ENCODE assay signal across 3 cellular contexts in genomic region chr3:190059242-190059590, GRCh38.
TF ChIP-seq lines count a peak whose summit lies in the region.

No MANE protein-coding gene starts in this region.

TF ChIP-seq in liver, 16 proteins besides CTCF, POLR2A, EP300 and RAD21 (continued from another document):
- TF ChIP-seq, protein P1, sequence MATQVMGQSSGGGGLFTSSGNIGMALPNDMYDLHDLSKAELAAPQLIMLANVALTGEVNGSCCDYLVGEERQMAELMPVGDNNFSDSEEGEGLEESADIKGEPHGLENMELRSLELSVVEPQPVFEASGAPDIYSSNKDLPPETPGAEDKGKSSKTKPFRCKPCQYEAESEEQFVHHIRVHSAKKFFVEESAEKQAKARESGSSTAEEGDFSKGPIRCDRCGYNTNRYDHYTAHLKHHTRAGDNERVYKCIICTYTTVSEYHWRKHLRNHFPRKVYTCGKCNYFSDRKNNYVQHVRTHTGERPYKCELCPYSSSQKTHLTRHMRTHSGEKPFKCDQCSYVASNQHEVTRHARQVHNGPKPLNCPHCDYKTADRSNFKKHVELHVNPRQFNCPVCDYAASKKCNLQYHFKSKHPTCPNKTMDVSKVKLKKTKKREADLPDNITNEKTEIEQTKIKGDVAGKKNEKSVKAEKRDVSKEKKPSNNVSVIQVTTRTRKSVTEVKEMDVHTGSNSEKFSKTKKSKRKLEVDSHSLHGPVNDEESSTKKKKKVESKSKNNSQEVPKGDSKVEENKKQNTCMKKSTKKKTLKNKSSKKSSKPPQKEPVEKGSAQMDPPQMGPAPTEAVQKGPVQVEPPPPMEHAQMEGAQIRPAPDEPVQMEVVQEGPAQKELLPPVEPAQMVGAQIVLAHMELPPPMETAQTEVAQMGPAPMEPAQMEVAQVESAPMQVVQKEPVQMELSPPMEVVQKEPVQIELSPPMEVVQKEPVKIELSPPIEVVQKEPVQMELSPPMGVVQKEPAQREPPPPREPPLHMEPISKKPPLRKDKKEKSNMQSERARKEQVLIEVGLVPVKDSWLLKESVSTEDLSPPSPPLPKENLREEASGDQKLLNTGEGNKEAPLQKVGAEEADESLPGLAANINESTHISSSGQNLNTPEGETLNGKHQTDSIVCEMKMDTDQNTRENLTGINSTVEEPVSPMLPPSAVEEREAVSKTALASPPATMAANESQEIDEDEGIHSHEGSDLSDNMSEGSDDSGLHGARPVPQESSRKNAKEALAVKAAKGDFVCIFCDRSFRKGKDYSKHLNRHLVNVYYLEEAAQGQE (IDR thresholded peaks at IDR 0.05), result no peak
- TF ChIP-seq HNF4G (IDR thresholded peaks at IDR 0.05) (no peak), YY1 (IDR thresholded peaks at IDR 0.05) (no peak), FOXA2 (IDR thresholded peaks at IDR 0.05) (no peak), EGR1 (IDR thresholded peaks at IDR 0.05; ENCODE audit: low read depth in 2 of 2) (no peak)
- TF ChIP-seq, protein P2, sequence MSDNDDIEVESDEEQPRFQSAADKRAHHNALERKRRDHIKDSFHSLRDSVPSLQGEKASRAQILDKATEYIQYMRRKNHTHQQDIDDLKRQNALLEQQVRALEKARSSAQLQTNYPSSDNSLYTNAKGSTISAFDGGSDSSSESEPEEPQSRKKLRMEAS (IDR thresholded peaks at IDR 0.05), result no peak

TF ChIP-seq in HepG2, 621 proteins besides CTCF, POLR2A, EP300 and RAD21 (continued from another document):
- no peak for TF ChIP-seq TFDP2 (CRISPR knock-in tag; IDR thresholded peaks at IDR 0.05)

TF ChIP-seq in endothelial cell of umbilical vein, 7 proteins besides CTCF, POLR2A, EP300 and RAD21 (continued from another document):
- TF ChIP-seq, protein P2 (IDR thresholded peaks at IDR 0.05; ENCODE audit: insufficient read depth, insufficient read length), result no peak
- TF ChIP-seq EZH2 (IDR thresholded peaks at IDR 0.05; ENCODE audit: borderline replicate concordance, low read depth, low read length, severe bottlenecking) (no peak), JUN (IDR thresholded peaks at IDR 0.05; ENCODE audit: borderline replicate concordance, insufficient read depth, insufficient read length, low read depth) (no peak)
